Comparison of ENCODE assay signal across 12 cellular contexts in genomic region chr4:143356493-143356892, GRCh38. TPM values are rescaled to one million over a fixed set of nuclear protein-coding genes. Genes with fewer than 3 reads are reported as not detected.
A peak's percentile ranks its signal among the peaks of the same experiment; 100 is the strongest.
DNase-seq lines count a peak whose midpoint lies in the region; ATAC-seq and TF ChIP-seq lines count a peak whose summit lies in the region.
"Had no signal": no experiment of that assay in that cellular context is flagged by ENCODE, and none has a peak within 500 bp of the region (broad histone marks: within the 10 kb centered on the region; RNA-seq: fewer than 3 reads in every experiment).

No MANE protein-coding gene starts in this region.

- TF ChIP-seq CTCF in Caco-2 (IDR thresholded peaks at IDR 0.05; ENCODE audit: insufficient read depth in 1 of 2, low read depth in 1 of 2, low read length in 1 of 2, severe bottlenecking in 1 of 2, unreplicated experiment in 1 of 2) = no peak
- TF ChIP-seq CTCF in chondrocyte (IDR thresholded peaks at IDR 0.05) = no peak

- CTCF ChIA-PET in Caco-2 (lab: Charles Lee) = no interaction called here

- H3K27ac Mint-ChIP-seq in Caco-2 (ENCODE audit: unreplicated experiment) (peak overlapping the region; percentile 32), chondrocyte (ENCODE audit: unreplicated experiment) (peak overlapping the region; percentile 92)
- H3K27ac Mint-ChIP-seq: activated naive CD8-positive, alpha-beta T cell treated with anti-CD3 and anti-CD28 coated beads, Interleukin-2, amount 10 ng/mL, durations not matched to agents 7 days and 5 days had no signal

- H3K4me3 Mint-ChIP-seq in Caco-2 (ENCODE audit: unreplicated experiment) (no peak overlapping the region), chondrocyte (ENCODE audit: unreplicated experiment) (no peak overlapping the region)
- H3K4me3 Mint-ChIP-seq: activated naive CD8-positive, alpha-beta T cell treated with anti-CD3 and anti-CD28 coated beads, Interleukin-2, amount 10 ng/mL, durations not matched to agents 7 days and 5 days had no signal

- H3K36me3 ChIP-seq in Caco-2 (ENCODE audit: control insufficient read depth, insufficient read depth, low read length) (no peaks in the 10 kb centered on the region), mucosa of rectum (ENCODE audit: control insufficient read depth in 2 of 2, insufficient read depth in 2 of 2, low read length in 2 of 2) (no peaks in the 10 kb centered on the region)

- H3K4me1 Mint-ChIP-seq in Caco-2 (ENCODE audit: low read depth, unreplicated experiment) (peaks cover 61% of the 10 kb centered on the region), chondrocyte (ENCODE audit: low read depth) (peaks cover 90% of the 10 kb centered on the region)

- H3K27ac ChIP-seq in mucosa of rectum (ENCODE audit: low read depth in 2 of 2, low read length in 2 of 2) = peak overlapping the region; percentile 54 to 74

- H3K9ac ChIP-seq in mucosa of rectum (ENCODE audit: low read depth in 1 of 2, low read length in 2 of 2) = no peak overlapping the region

- BruUV-seq in Caco-2 (replicated peaks; lab: Mats Ljungman, UMichigan) = no TSS peak

- H3K4me3 ChIP-seq in Caco-2 (ENCODE audit: low read depth, low read length) (no peak overlapping the region), mucosa of rectum (ENCODE audit: low read length in 2 of 2) (no peak overlapping the region)

- ATAC-seq in HG03108 (IDR thresholded peaks at IDR 0.05; ENCODE audit: unreplicated experiment) (no peak), HG02610 (IDR thresholded peaks at IDR 0.05; ENCODE audit: unreplicated experiment) (no peak), GM18867 (IDR thresholded peaks at IDR 0.05; ENCODE audit: unreplicated experiment) (no peak)

- H3K4me1 ChIP-seq in Caco-2 (peaks cover 85% of the 10 kb centered on the region), mucosa of rectum (ENCODE audit: control insufficient read depth in 2 of 2, insufficient read depth in 2 of 2, low read length in 2 of 2) (peaks cover 56 to 86% of the 10 kb centered on the region in 2 donors)

- POLR2A ChIA-PET in Caco-2 (lab: Charles Lee) = interaction anchor here (1.0 kb wide), 1 partner anchor 20 kb away, joined by 3 read pairs; the partner anchor contains the start of gene GAB1

- peaks cover 22% of the 10 kb centered on the region for H3K36me3 Mint-ChIP-seq in Caco-2 (ENCODE audit: insufficient read depth, unreplicated experiment)
- H3K36me3 Mint-ChIP-seq in chondrocyte (ENCODE audit: low read depth) = no peaks in the 10 kb centered on the region

- intact Hi-C loops in Caco-2 (cut with micrococcal nuclease; ENCODE audit: unreplicated experiment) = no loop called here

- no peaks in the 10 kb centered on the region for H3K9me3 Mint-ChIP-seq in Caco-2 (ENCODE audit: unreplicated experiment)
- H3K9me3 Mint-ChIP-seq in chondrocyte (ENCODE audit: low read depth) = no peaks in the 10 kb centered on the region

- no peaks in the 10 kb centered on the region for H3K27me3 ChIP-seq in Caco-2 (replicated peaks; ENCODE audit: control insufficient read depth, insufficient read depth, low read length)
- no peaks in the 10 kb centered on the region for H3K27me3 ChIP-seq in mucosa of rectum (ENCODE audit: control insufficient read depth in 2 of 2, insufficient read depth in 2 of 2, low read length in 2 of 2)

- H3K9me3 ChIP-seq in Caco-2 (no peaks in the 10 kb centered on the region), mucosa of rectum (ENCODE audit: control insufficient read depth in 2 of 2, low read length in 2 of 2) (no peaks in the 10 kb centered on the region)

- no peaks in the 10 kb centered on the region for H3K27me3 Mint-ChIP-seq in Caco-2 (ENCODE audit: insufficient read depth, unreplicated experiment)
- no peaks in the 10 kb centered on the region for H3K27me3 Mint-ChIP-seq in chondrocyte (ENCODE audit: low read depth)

- DNase-seq in Caco-2 (no peak), NAMALWA (ENCODE audit: low spot score) (peak; percentile 90), chondrocyte (ENCODE audit: low spot score) (no peak), SW 1271 (lab: John Stamatoyannopoulos, UW) (no peak)
- DNase-seq: activated naive CD8-positive, alpha-beta T cell treated with anti-CD3 and anti-CD28 coated beads, Interleukin-2, amount 10 ng/mL, durations not matched to agents 7 days and 5 days; effector memory CD4-positive, alpha-beta T cell; NCI-H2029; stimulated activated CD4-positive, alpha-beta T cell treated with anti-CD3 and anti-CD28 coated beads, Interleukin-4, amount 100 ng/mL, for 24 hours had no signal

RNA-seq across cellular contexts. Expression of gene GAB1, which starts 19.8 kb away (rescaled TPM):
- 46.9 and 48.9 TPM in 2 replicates for total RNA-seq in Caco-2 (2022)
- total RNA-seq in chondrocyte = 30.1 to 52.2 TPM (median 33.2 TPM) in 3 replicates
